ENCODE assay signal across 19 cellular contexts in the genomic region with DNA sequence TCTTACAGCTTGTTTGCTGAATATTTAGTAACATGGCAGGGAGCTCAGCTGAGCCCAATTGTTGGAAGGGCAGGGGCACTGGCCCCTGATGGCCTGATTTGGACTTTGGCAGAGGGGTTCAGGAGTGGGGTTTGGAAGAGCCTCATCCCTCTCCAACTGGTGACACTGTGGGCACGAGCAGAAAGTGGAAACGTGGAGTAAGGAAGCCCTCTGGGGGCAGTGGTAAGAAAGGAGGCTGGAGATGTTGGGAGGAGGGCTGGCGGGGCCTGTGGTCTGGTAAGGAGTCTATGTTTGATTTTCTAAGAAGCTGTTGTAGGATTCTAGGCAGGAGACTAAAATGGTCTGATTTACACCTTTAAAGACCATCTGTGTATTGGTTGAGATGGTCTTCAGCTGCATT.
DNase-seq lines count a peak whose midpoint lies in the region; ATAC-seq and TF ChIP-seq lines count a peak whose summit lies in the region.
"Had no signal": no experiment of that assay in that cellular context is flagged by ENCODE, and none has a peak within 500 bp of the region (broad histone marks: within the 10 kb centered on the region; RNA-seq: fewer than 3 reads in every experiment).

No MANE protein-coding gene starts in this region.

- no peak overlapping the region for H2BK5ac ChIP-seq in neuronal stem cell (ENCODE audit: low read length)

- H2BK15ac ChIP-seq in neuronal stem cell (ENCODE audit: low read length) = no peak overlapping the region

- H3K4me1 ChIP-seq in neuronal stem cell (ENCODE audit: control insufficient read depth in 2 of 2, insufficient read depth in 1 of 2, low read depth in 1 of 2, low read length in 2 of 2) = peaks cover 0 to 2% of the 10 kb centered on the region in 2 donors
- H3K4me1 ChIP-seq: testis had no signal

- ATAC-seq in HG03039 (IDR thresholded peaks at IDR 0.05; ENCODE audit: unreplicated experiment) = no peak
- ATAC-seq: left lobe of liver, mucosa of descending colon had no signal

- H3K4me2 ChIP-seq in neuronal stem cell (ENCODE audit: insufficient read depth, low read length, poor library complexity, severe bottlenecking) = no peak overlapping the region

- no peak overlapping the region for H3K9ac ChIP-seq in neuronal stem cell (ENCODE audit: low read depth, low read length, poor library complexity)

- CTCF ChIA-PET in RWPE1 (lab: Yijun Ruan, JAX) = interaction anchor here (0.8 to 0.9 kb wide), 2 partner anchors 59 to 150 kb away, joined by 3 to 4 read pairs; no protein-coding TSS in a partner anchor

- no peaks in the 10 kb centered on the region for H3K9me3 ChIP-seq in neuronal stem cell (replicated peaks in 1 of 2; ENCODE audit: control insufficient read depth in 2 of 2, insufficient read depth in 1 of 2, low read depth in 1 of 2, low read length in 2 of 2)
- H3K9me3 ChIP-seq: gastrocnemius medialis, mucosa of descending colon, testis had no signal

- WGBS in neuronal stem cell (ENCODE audit: extremely low coverage in 2 of 2, insufficient read length in 2 of 2, insufficient replicate concordance in 1 of 2), 2 donors = no CpG with 5 or more reads among the region's 3 CpGs

- DNase-seq in AG09309 (ENCODE audit: low read depth) (no peak), GM06990 (ENCODE audit: extremely low read depth, insufficient read length) (no peak), RWPE1 (ENCODE audit: low spot score) (peak; percentile 36), epithelial cell of esophagus (ENCODE audit: low read depth) (no peak), neuronal stem cell (ENCODE audit: low spot score) (no peak), NCI-H226 (no peak), activated T-cell treated with anti-CD3 and anti-CD28 coated beads for 4 hours (no peak)
- DNase-seq: activated CD4-positive, alpha-beta T cell treated with anti-CD3 and anti-CD28 coated beads, Interleukin-2, amount 50 U/mL, for 1 hour; AML-193; gastrocnemius medialis; mucosa of descending colon; NCI-H1417; nucleus accumbens; stimulated activated CD4-positive, alpha-beta T cell treated with anti-CD3 and anti-CD28 coated beads, Interleukin-4, amount 100 ng/mL, for 1 hour; testis had no signal

- H4K91ac ChIP-seq in neuronal stem cell (ENCODE audit: low read depth, low read length, poor library complexity) = no peak overlapping the region

- H3K4ac ChIP-seq in neuronal stem cell (ENCODE audit: low read length) = no peak overlapping the region

- no peak overlapping the region for H2AK5ac ChIP-seq in neuronal stem cell (ENCODE audit: low read depth, low read length)

- no peak overlapping the region for H2AFZ ChIP-seq in neuronal stem cell (ENCODE audit: low read length)

- peak overlapping the region; percentile 16; the same call in 1 of the 2 replicates for H3K27ac ChIP-seq in RWPE1
- H3K27ac ChIP-seq in neuronal stem cell (replicated peaks; ENCODE audit: low read length) = no peak overlapping the region
- H3K27ac ChIP-seq: HL-60, SK-N-MC, testis had no signal

- H3K14ac ChIP-seq in neuronal stem cell (ENCODE audit: low read length) = no peak overlapping the region

- H4K8ac ChIP-seq in neuronal stem cell (ENCODE audit: low read depth, low read length) = no peak overlapping the region

- TF ChIP-seq CTCF in AG09309 (IDR thresholded peaks at IDR 0.05; ENCODE audit: control insufficient read depth, insufficient read depth, low read depth, low read length, missing control alignments) (peak; percentile 12), GM06990 (IDR thresholded peaks at IDR 0.05; ENCODE audit: insufficient read depth, low read length, poor library complexity, severe bottlenecking) (peak; percentile 15), RWPE1 (conservative IDR thresholded peaks at IDR 0.05; ENCODE audit: low read depth) (no peak), epithelial cell of esophagus (IDR thresholded peaks at IDR 0.05; ENCODE audit: insufficient read depth, low read depth, low read length, missing control alignments) (peak; percentile 10)

- POLR2A ChIA-PET in RWPE1 (lab: Yijun Ruan, JAX; ENCODE audit: low non-redundant PET) = no interaction called here

- H2BK120ac ChIP-seq in neuronal stem cell (ENCODE audit: low read depth, low read length) = no peak overlapping the region

- H3K27me3 ChIP-seq in GM06990 (replicated peaks; ENCODE audit: control insufficient read depth, insufficient read depth, low read length) (no peaks in the 10 kb centered on the region), neuronal stem cell (ENCODE audit: control insufficient read depth in 3 of 3, insufficient read depth in 3 of 3, low read depth in 1 of 3, low read length in 3 of 3) (peaks cover 0 to 31% (median 0%) of the 10 kb centered on the region in 3 experiments)
- H3K27me3 ChIP-seq: gastrocnemius medialis, testis had no signal

- no peak overlapping the region for H3K4me3 ChIP-seq in AG09309 (ENCODE audit: control insufficient read depth, low read depth, low read length)
- no peak overlapping the region for H3K4me3 ChIP-seq in GM06990 (replicated peaks; ENCODE audit: low read depth, low read length)
- no peak overlapping the region for H3K4me3 ChIP-seq in epithelial cell of esophagus (ENCODE audit: low read length)
- H3K4me3 ChIP-seq in neuronal stem cell (ENCODE audit: low read length in 2 of 2) = no peak overlapping the region
- H3K4me3 ChIP-seq: gastrocnemius medialis, mucosa of descending colon, SK-N-MC, testis had no signal

- no peaks in the 10 kb centered on the region for H3K79me1 ChIP-seq in neuronal stem cell (ENCODE audit: low read depth, low read length)

- H3K23ac ChIP-seq in neuronal stem cell (ENCODE audit: low read depth, low read length, poor library complexity) = no peak overlapping the region

- no peak overlapping the region for H3K18ac ChIP-seq in neuronal stem cell (ENCODE audit: low read length)

- no peaks in the 10 kb centered on the region for H3K36me3 ChIP-seq in GM06990 (ENCODE audit: control insufficient read depth, insufficient read depth, low read length)
- H3K36me3 ChIP-seq in neuronal stem cell (replicated peaks in 1 of 2; ENCODE audit: control insufficient read depth in 2 of 2, insufficient read depth in 2 of 2, low read length in 2 of 2) = no peaks in the 10 kb centered on the region
- H3K36me3 ChIP-seq: gastrocnemius medialis had no signal

- no peak overlapping the region for H2BK12ac ChIP-seq in neuronal stem cell (ENCODE audit: low read length)
